14 cellular contexts compared by ENCODE assay signal in genomic region chr16:67268136-67268579, GRCh38. TPM values are rescaled to one million over a fixed set of nuclear protein-coding genes. Genes with fewer than 3 reads are reported as not detected.
DNase-seq lines count a peak whose midpoint lies in the region; ATAC-seq and TF ChIP-seq lines count a peak whose summit lies in the region.
"Had no signal": no experiment of that assay in that cellular context is flagged by ENCODE, and none has a peak within 500 bp of the region (broad histone marks: within the 10 kb centered on the region; RNA-seq: fewer than 3 reads in every experiment).

No MANE protein-coding gene starts in this region.

- H3K4me3 Mint-ChIP-seq in activated CD4-positive, alpha-beta T cell treated with anti-CD3 and anti-CD28 coated beads, Interleukin-2, amount 10 ng/mL, durations not matched to agents 7 days and 5 days, result no peak overlapping the region
- H3K4me3 Mint-ChIP-seq: activated CD4-positive, alpha-beta memory T cell treated with anti-CD3 and anti-CD28 coated beads, Interleukin-2, amount 10 ng/mL, durations not matched to agents 7 days and 5 days; IgD-negative memory B cell had no signal

- H3K4me1 Mint-ChIP-seq in activated CD4-positive, alpha-beta T cell treated with anti-CD3 and anti-CD28 coated beads, Interleukin-2, amount 10 ng/mL, durations not matched to agents 7 days and 5 days, result no peaks in the 10 kb centered on the region
- H3K4me1 Mint-ChIP-seq: activated CD4-positive, alpha-beta memory T cell treated with anti-CD3 and anti-CD28 coated beads, Interleukin-2, amount 10 ng/mL, durations not matched to agents 7 days and 5 days had no signal

- peaks cover 4% of the 10 kb centered on the region for H3K27me3 Mint-ChIP-seq in activated CD4-positive, alpha-beta T cell treated with anti-CD3 and anti-CD28 coated beads, Interleukin-2, amount 10 ng/mL, durations not matched to agents 7 days and 5 days

- H3K36me3 Mint-ChIP-seq in activated CD4-positive, alpha-beta T cell treated with anti-CD3 and anti-CD28 coated beads, Interleukin-2, amount 10 ng/mL, durations not matched to agents 7 days and 5 days (ENCODE audit: low read depth), result no peaks in the 10 kb centered on the region
- H3K36me3 Mint-ChIP-seq: IgD-negative memory B cell had no signal

- TF ChIP-seq POLR2A in heart left ventricle (IDR thresholded peaks at IDR 0.05) (no peak), stomach (IDR thresholded peaks at IDR 0.05) (no peak)

- H3K27ac ChIP-seq in heart left ventricle (no peak overlapping the region), stomach (no peak overlapping the region)

- ATAC-seq in heart left ventricle, result peak in 3 of 4 donors; percentile 81 to 90 (median 89)
- no peak for ATAC-seq in HG03139 (IDR thresholded peaks at IDR 0.05; ENCODE audit: unreplicated experiment)

- WGBS in heart left ventricle, 4 donors, result 41 to 63% (median 54%) methylated on average over 5 of the region's 5 CpGs
- 26 to 43% (median 42%) methylated on average over 5 of the region's 5 CpGs for WGBS in stomach, 5 donors

- peaks cover 0 to 10% (median 0%) of the 10 kb centered on the region in 12 donors for H3K4me1 ChIP-seq in heart left ventricle
- peaks cover 0 to 8% (median 0%) of the 10 kb centered on the region in 4 donors for H3K4me1 ChIP-seq in stomach

- CTCF ChIA-PET in activated CD4-positive, alpha-beta T cell treated with anti-CD3 and anti-CD28 coated beads, Interleukin-2, amount 10 ng/mL, durations not matched to agents 7 days and 5 days (lab: Charles Lee), result interaction anchor here (0.6 to 1.5 kb wide), 4 partner anchors 10 to 254 kb away, joined by 3 to 4 read pairs (median 3); no protein-coding TSS in a partner anchor

- intact Hi-C loops in heart left ventricle (cut with DNase I), result loop anchor here in 2 of 10 donors (10.0 kb wide), 1 partner anchor 127 kb away; the partner anchor contains the start of gene TPPP3 (in 2 of the 2)
- intact Hi-C loops in stomach (cut with DNase I; ENCODE audit: low total_unique reads), result loop anchor here (10.0 kb wide), 1 partner anchor 137 kb away; no protein-coding TSS in a partner anchor

- H3K27me3 ChIP-seq in heart left ventricle (no peaks in the 10 kb centered on the region), stomach (peaks cover 0 to 31% (median 0%) of the 10 kb centered on the region in 3 donors)

- H3K27ac Mint-ChIP-seq in activated CD4-positive, alpha-beta T cell treated with anti-CD3 and anti-CD28 coated beads, Interleukin-2, amount 10 ng/mL, durations not matched to agents 7 days and 5 days, result no peak overlapping the region
- H3K27ac Mint-ChIP-seq: activated CD4-positive, alpha-beta memory T cell treated with anti-CD3 and anti-CD28 coated beads, Interleukin-2, amount 10 ng/mL, durations not matched to agents 7 days and 5 days; IgD-negative memory B cell had no signal

- peak; percentile 89 for DNase-seq in HK-2 (ENCODE audit: unreplicated experiment)
- DNase-seq in UCSD-AML1 (lab: John Stamatoyannopoulos, UW; ENCODE audit: unreplicated experiment), result peak; percentile 65
- peak in 3 of 5 donors; percentile 57 to 64 (median 59) for DNase-seq in heart left ventricle
- peak; percentile 63 for DNase-seq in stomach
- DNase-seq in superior temporal gyrus (ENCODE audit: extremely low spot score), result no peak
- DNase-seq in activated CD4-positive, alpha-beta T cell treated with anti-CD3 and anti-CD28 coated beads, Interleukin-2, amount 10 ng/mL, durations not matched to agents 7 days and 5 days, result no peak
- no peak for DNase-seq in NCI-H748 treated with DMSO at 0.1 percent for 48 hours (lab: John Stamatoyannopoulos, UW)
- DNase-seq: activated CD4-positive, alpha-beta memory T cell treated with anti-CD3 and anti-CD28 coated beads, Interleukin-2, amount 10 ng/mL, durations not matched to agents 7 days and 5 days; H7; stimulated activated naive CD4-positive, alpha-beta T cell treated with Interleukin-2 at 50 U/mL for 16 hours had no signal

- H3K4me3 ChIP-seq in heart left ventricle, result no peak overlapping the region
- H3K4me3 ChIP-seq in stomach, result no peak overlapping the region

- TF ChIP-seq EP300 in stomach (IDR thresholded peaks at IDR 0.05), result no peak

- H3K9me3 ChIP-seq in heart left ventricle (no peaks in the 10 kb centered on the region), stomach (no peaks in the 10 kb centered on the region)

- TF ChIP-seq CTCF in heart left ventricle (IDR thresholded peaks at IDR 0.05) (no peak), stomach (IDR thresholded peaks at IDR 0.05) (no peak)

- no peaks in the 10 kb centered on the region for H3K9me3 Mint-ChIP-seq in activated CD4-positive, alpha-beta T cell treated with anti-CD3 and anti-CD28 coated beads, Interleukin-2, amount 10 ng/mL, durations not matched to agents 7 days and 5 days
- H3K9me3 Mint-ChIP-seq: activated CD4-positive, alpha-beta memory T cell treated with anti-CD3 and anti-CD28 coated beads, Interleukin-2, amount 10 ng/mL, durations not matched to agents 7 days and 5 days; IgD-negative memory B cell had no signal

- POLR2A ChIA-PET in activated CD4-positive, alpha-beta T cell treated with anti-CD3 and anti-CD28 coated beads, Interleukin-2, amount 10 ng/mL, durations not matched to agents 7 days and 5 days (lab: Charles Lee), result no interaction called here

- no peaks in the 10 kb centered on the region for H3K36me3 ChIP-seq in heart left ventricle
- H3K36me3 ChIP-seq in stomach, result no peaks in the 10 kb centered on the region

RNA-seq across cellular contexts. Expression of gene PLEKHG4, which starts 11.2 kb away (rescaled TPM):
- total RNA-seq in heart left ventricle (1 to 10 TPM in 4 of 9 donors, under 1 TPM in 5; 0.44 to 4.0 (median 0.94) TPM), stomach (10 to 100 TPM in 2 of 5 donors, 1 to 10 TPM in 3; 2.3 to 57.1 (median 8.1) TPM)
- polyA plus RNA-seq in heart left ventricle (1 to 10 TPM; 1.2 to 1.4 TPM), stomach (1 to 10 TPM; 2.5 to 10.0 (median 3.1) TPM)
- 10 to 100 TPM; 15.7 TPM for total RNA-seq in activated CD4-positive, alpha-beta T cell treated with anti-CD3 and anti-CD28 coated beads, Interleukin-2, amount 10 ng/mL, durations not matched to agents 7 days and 5 days

RNA-seq across cellular contexts. Expression of gene SLC9A5, which starts 19.4 kb away (rescaled TPM):
- 1 to 10 TPM in 6 of 9 donors, under 1 TPM in 3; 0.16 to 2.0 (median 1.3) TPM for total RNA-seq in heart left ventricle
- polyA plus RNA-seq in heart left ventricle, result 1 to 10 TPM in 1 of 2 donors, under 1 TPM in 1; 0.29 to 1.0 TPM
- total RNA-seq in stomach, result 1 to 10 TPM in 2 of 5 donors, under 1 TPM in 2, not detected in 1; 0.89 to 5.3 (median 2.6) TPM
- polyA plus RNA-seq in stomach, result under 1 TPM; 0.19 to 0.43 (median 0.31) TPM
- total RNA-seq in activated CD4-positive, alpha-beta T cell treated with anti-CD3 and anti-CD28 coated beads, Interleukin-2, amount 10 ng/mL, durations not matched to agents 7 days and 5 days, result 1 to 10 TPM; 1.5 to 2.0 TPM
- total RNA-seq: skeletal muscle tissue had no signal

RNA-seq across cellular contexts. Expression of gene FHOD1, which starts 20.9 kb away (rescaled TPM):
- 10 to 100 TPM in 8 of 9 donors, 1 to 10 TPM in 1; 9.6 to 30.3 (median 18.0) TPM for total RNA-seq in heart left ventricle
- 10 to 100 TPM; 13.1 to 26.6 TPM for polyA plus RNA-seq in heart left ventricle
- total RNA-seq in stomach, result 100 to 1,000 TPM in 1 of 5 donors, 10 to 100 TPM in 3, 1 to 10 TPM in 1; 6.1 to 101 (median 25.9) TPM
- 10 to 100 TPM; 12.8 to 19.2 (median 15.7) TPM for polyA plus RNA-seq in stomach
- total RNA-seq in activated CD4-positive, alpha-beta T cell treated with anti-CD3 and anti-CD28 coated beads, Interleukin-2, amount 10 ng/mL, durations not matched to agents 7 days and 5 days, result 10 to 100 TPM; 59.2 to 62.0 TPM

RNA-seq across cellular contexts. Expression of gene TMEM208, which starts 41.2 kb away (rescaled TPM):
- total RNA-seq in heart left ventricle (10 to 100 TPM in 6 of 9 donors, 1 to 10 TPM in 3; 6.2 to 21.8 (median 11.9) TPM), stomach (100 to 1,000 TPM in 1 of 5 donors, 10 to 100 TPM in 3, 1 to 10 TPM in 1; 8.7 to 126 (median 46.4) TPM)
- polyA plus RNA-seq in heart left ventricle (10 to 100 TPM; 49.5 to 79.7 TPM), stomach (100 to 1,000 TPM in 1 of 3 donors, 10 to 100 TPM in 2; 39.6 to 141 (median 89.2) TPM)
- total RNA-seq in activated CD4-positive, alpha-beta T cell treated with anti-CD3 and anti-CD28 coated beads, Interleukin-2, amount 10 ng/mL, durations not matched to agents 7 days and 5 days, result 10 to 100 TPM; 25.8 to 40.8 TPM

RNA-seq across cellular contexts. Expression of gene KCTD19, which starts 58.4 kb away (rescaled TPM):
- total RNA-seq in heart left ventricle (under 1 TPM in 1 of 9 donors, not detected in 8; 0.29 TPM), stomach (1 to 10 TPM in 2 of 5 donors, not detected in 3; 2.2 to 3.3 TPM)
- polyA plus RNA-seq in heart left ventricle (under 1 TPM in 1 of 2 donors, not detected in 1; 0.19 TPM), stomach (under 1 TPM in 1 of 3 donors, not detected in 2; 0.03 TPM)
- not detected for total RNA-seq in activated CD4-positive, alpha-beta T cell treated with anti-CD3 and anti-CD28 coated beads, Interleukin-2, amount 10 ng/mL, durations not matched to agents 7 days and 5 days
- total RNA-seq: skeletal muscle tissue had no signal
- polyA plus RNA-seq: IgD-negative memory B cell, keratinocyte had no signal

Comparison
In these comparisons a context has a peak if more than half of its experiments do, and no peak if none do; other contexts are left out.
1. DNase-seq: peak in HK-2 (single experiment), UCSD-AML1 (single experiment), heart left ventricle (3 of 5) and stomach (single experiment); none in superior temporal gyrus (single experiment), activated CD4-positive, alpha-beta T cell treated with anti-CD3 and anti-CD28 coated beads, Interleukin-2, amount 10 ng/mL, durations not matched to agents 7 days and 5 days (single experiment) and NCI-H748 treated with DMSO at 0.1 percent for 48 hours (single experiment).